Comparison of ENCODE assay signal across 22 cellular contexts in genomic region chr11:16799890-16800289, GRCh38.
DNase-seq lines count a peak whose midpoint lies in the region; ATAC-seq, FAIRE-seq and TF ChIP-seq lines count a peak whose summit lies in the region.
"Had no signal": no experiment of that assay in that cellular context is flagged by ENCODE, and none has a peak within 500 bp of the region (broad histone marks: within the 10 kb centered on the region; RNA-seq: fewer than 3 reads in every experiment).

No MANE protein-coding gene starts in this region.

- no peak overlapping the region for H3K4me3 ChIP-seq in endodermal cell (ENCODE audit: low read length)
- H3K4me3 ChIP-seq: GM23248, HAP-1, SJCRH30 had no signal

- no peaks in the 10 kb centered on the region for H3K27me3 Mint-ChIP-seq in endodermal cell (ENCODE audit: insufficient read depth)
- no peaks in the 10 kb centered on the region for H3K27me3 Mint-ChIP-seq in stimulated activated naive B cell treated with anti-CD40 and anti-IgM and Interleukin-4, amounts not matched to agents 10 μg/mL and 1 μg/mL and 100 μg/mL, for 72 hours
- H3K27me3 Mint-ChIP-seq in activated CD4-positive, alpha-beta T cell treated with anti-CD3 and anti-CD28 coated beads, Interleukin-2, amount 10 ng/mL, durations not matched to agents 24 days and 14 days, result no peaks in the 10 kb centered on the region

- intact Hi-C loops in activated CD4-positive, alpha-beta T cell treated with anti-CD3 and anti-CD28 coated beads, Interleukin-2, amount 10 ng/mL, durations not matched to agents 24 days and 14 days (cut with micrococcal nuclease), result no loop called here

- no peaks in the 10 kb centered on the region for H3K27me3 ChIP-seq in endodermal cell (ENCODE audit: control insufficient read depth, insufficient read depth, low read length, poor library complexity, severe bottlenecking)
- H3K27me3 ChIP-seq: SJCRH30 had no signal

- no peak overlapping the region for H3K9ac ChIP-seq in endodermal cell (ENCODE audit: extremely low read depth, low read length, poor library complexity, severe bottlenecking)
- H3K9ac ChIP-seq: GM23248 had no signal

- H3K27ac ChIP-seq in endodermal cell (ENCODE audit: low read depth, low read length), result no peak overlapping the region
- H3K27ac ChIP-seq: C4-2B, GM23248, SJCRH30 had no signal

- H3K4me3 Mint-ChIP-seq in endodermal cell, result no peak overlapping the region
- H3K4me3 Mint-ChIP-seq in stimulated activated naive B cell treated with anti-CD40 and anti-IgM and Interleukin-4, amounts not matched to agents 10 μg/mL and 1 μg/mL and 100 μg/mL, for 72 hours, result no peak overlapping the region
- H3K4me3 Mint-ChIP-seq in activated CD4-positive, alpha-beta T cell treated with anti-CD3 and anti-CD28 coated beads, Interleukin-2, amount 10 ng/mL, durations not matched to agents 24 days and 14 days, result no peak overlapping the region

- H3K4me1 Mint-ChIP-seq in endodermal cell, result peaks cover 50% of the 10 kb centered on the region
- peaks cover 2 to 11% of the 10 kb centered on the region in 2 donors for H3K4me1 Mint-ChIP-seq in stimulated activated naive B cell treated with anti-CD40 and anti-IgM and Interleukin-4, amounts not matched to agents 10 μg/mL and 1 μg/mL and 100 μg/mL, for 72 hours
- H3K4me1 Mint-ChIP-seq in activated CD4-positive, alpha-beta T cell treated with anti-CD3 and anti-CD28 coated beads, Interleukin-2, amount 10 ng/mL, durations not matched to agents 24 days and 14 days, result peaks cover 29% of the 10 kb centered on the region

- FAIRE-seq in D721Med (lab: Jason Lieb, UNC), result no peak
- FAIRE-seq: HTR-8/SVneo had no signal

- no peaks in the 10 kb centered on the region for H3K9me3 ChIP-seq in endodermal cell (ENCODE audit: control insufficient read depth, low read length)
- H3K9me3 ChIP-seq: Caco-2, HAP-1, SJCRH30 had no signal

- DNase-seq in NCI-H146 (lab: John Stamatoyannopoulos, UW) (peak; percentile 25), NCI-H69 (lab: John Stamatoyannopoulos, UW) (peak; percentile 76), endodermal cell (no peak), D721Med (ENCODE audit: insufficient read length, low spot score) (no peak), Kasumi-1 (lab: John Stamatoyannopoulos, UW) (no peak)
- DNase-seq in stimulated activated naive B cell treated with anti-CD40 and anti-IgM and Interleukin-4, amounts not matched to agents 10 μg/mL and 1 μg/mL and 100 μg/mL, for 72 hours, result no peak
- DNase-seq in activated CD4-positive, alpha-beta T cell treated with anti-CD3 and anti-CD28 coated beads, Interleukin-2, amount 10 ng/mL, durations not matched to agents 24 days and 14 days, result no peak
- DNase-seq in stimulated activated CD4-positive, alpha-beta T cell treated with anti-CD3 and anti-CD28 coated beads, Interleukin-2, amount 100 ng/mL, for 48 hours, result no peak
- DNase-seq: AML-193, Caco-2, DMS153, GDM1, GM23248, IMR-90, NCI-H1417 treated with DMSO at 0.1 percent for 48 hours, NCI-H2029 treated with DMSO at 0.1 percent for 48 hours, NCI-H510A, NCI-H82, SJCRH30 had no signal

- peaks cover 7% of the 10 kb centered on the region for H3K36me3 Mint-ChIP-seq in endodermal cell (ENCODE audit: low read depth)
- peaks cover 59 to 70% of the 10 kb centered on the region in 2 donors for H3K36me3 Mint-ChIP-seq in stimulated activated naive B cell treated with anti-CD40 and anti-IgM and Interleukin-4, amounts not matched to agents 10 μg/mL and 1 μg/mL and 100 μg/mL, for 72 hours
- H3K36me3 Mint-ChIP-seq in activated CD4-positive, alpha-beta T cell treated with anti-CD3 and anti-CD28 coated beads, Interleukin-2, amount 10 ng/mL, durations not matched to agents 24 days and 14 days (ENCODE audit: low read depth), result peaks cover under 1% of the 10 kb centered on the region

- H3K36me3 ChIP-seq in endodermal cell (ENCODE audit: control insufficient read depth, insufficient read depth, low read length), result peaks cover 9% of the 10 kb centered on the region
- H3K36me3 ChIP-seq: SJCRH30 had no signal

- peak overlapping the region; percentile 84 for H3K27ac Mint-ChIP-seq in endodermal cell
- peak overlapping the region; percentile 74 for H3K27ac Mint-ChIP-seq in stimulated activated naive B cell treated with anti-CD40 and anti-IgM and Interleukin-4, amounts not matched to agents 10 μg/mL and 1 μg/mL and 100 μg/mL, for 72 hours
- no peak overlapping the region for H3K27ac Mint-ChIP-seq in activated CD4-positive, alpha-beta T cell treated with anti-CD3 and anti-CD28 coated beads, Interleukin-2, amount 10 ng/mL, durations not matched to agents 24 days and 14 days

- no peaks in the 10 kb centered on the region for H3K9me3 Mint-ChIP-seq in endodermal cell
- H3K9me3 Mint-ChIP-seq in stimulated activated naive B cell treated with anti-CD40 and anti-IgM and Interleukin-4, amounts not matched to agents 10 μg/mL and 1 μg/mL and 100 μg/mL, for 72 hours, result no peaks in the 10 kb centered on the region
- no peaks in the 10 kb centered on the region for H3K9me3 Mint-ChIP-seq in activated CD4-positive, alpha-beta T cell treated with anti-CD3 and anti-CD28 coated beads, Interleukin-2, amount 10 ng/mL, durations not matched to agents 24 days and 14 days

- ATAC-seq in stimulated activated naive B cell treated with anti-CD40 and anti-IgM and Interleukin-4, amounts not matched to agents 10 μg/mL and 1 μg/mL and 100 μg/mL, for 72 hours (replicated peaks), result no peak

- TF ChIP-seq CTCF in endodermal cell (conservative IDR thresholded peaks at IDR 0.05) (no peak), D721Med (IDR thresholded peaks at IDR 0.05; ENCODE audit: insufficient read depth, missing control alignments) (no peak)

- H3K4me1 ChIP-seq in endodermal cell (ENCODE audit: control insufficient read depth, insufficient read depth, low read length), result peaks cover 18% of the 10 kb centered on the region
- H3K4me1 ChIP-seq: Caco-2, HAP-1, SJCRH30 had no signal

Comparison
In these comparisons a context has a peak if more than half of its experiments do, and no peak if none do; other contexts are left out.
1. DNase-seq: peak in NCI-H146 (single experiment) and NCI-H69 (single experiment); none in endodermal cell (single experiment), stimulated activated naive B cell treated with anti-CD40 and anti-IgM and Interleukin-4, amounts not matched to agents 10 μg/mL and 1 μg/mL and 100 μg/mL, for 72 hours (single experiment), D721Med (single experiment), activated CD4-positive, alpha-beta T cell treated with anti-CD3 and anti-CD28 coated beads, Interleukin-2, amount 10 ng/mL, durations not matched to agents 24 days and 14 days (single experiment), Kasumi-1 (0 of 2) and stimulated activated CD4-positive, alpha-beta T cell treated with anti-CD3 and anti-CD28 coated beads, Interleukin-2, amount 100 ng/mL, for 48 hours (0 of 2).